Comparison of ENCODE assay signal across 20 cellular contexts in genomic region chr9:122138560-122139268, GRCh38. TPM values are rescaled to one million over a fixed set of nuclear protein-coding genes. Genes with fewer than 3 reads are reported as not detected.
DNase-seq lines count a peak whose midpoint lies in the region; ATAC-seq and TF ChIP-seq lines count a peak whose summit lies in the region.
"Had no signal": no experiment of that assay in that cellular context is flagged by ENCODE, and none has a peak within 500 bp of the region (broad histone marks: within the 10 kb centered on the region; RNA-seq: fewer than 3 reads in every experiment).

No MANE protein-coding gene starts in this region.

- no peak overlapping the region for H3K4me3 Mint-ChIP-seq in nephron progenitor cell
- H3K4me3 Mint-ChIP-seq: H9 had no signal

- H3K27me3 Mint-ChIP-seq in nephron progenitor cell (ENCODE audit: low read depth, poor library complexity), result peaks cover 31% of the 10 kb centered on the region

- H3K4me2 ChIP-seq in SK-N-SH, result no peak overlapping the region
- H3K4me2 ChIP-seq in MM.1S (ENCODE audit: low read depth, low read length), result no peak overlapping the region

- no peaks in the 10 kb centered on the region for H3K4me1 Mint-ChIP-seq in nephron progenitor cell

- no peaks in the 10 kb centered on the region for H3K9me3 Mint-ChIP-seq in nephron progenitor cell
- H3K9me3 Mint-ChIP-seq: H9 had no signal

- no peaks in the 10 kb centered on the region; a peak in 1 of 4 replicates for H3K4me1 ChIP-seq in SK-N-SH (ENCODE audit: control insufficient read depth in 1 of 2, insufficient read depth in 2 of 2, low read depth in 1 of 2, low read length in 1 of 2)
- H3K4me1 ChIP-seq in RWPE2 (ENCODE audit: insufficient read depth, poor library complexity, severe bottlenecking), result peaks cover 4% of the 10 kb centered on the region
- H3K4me1 ChIP-seq in foreskin keratinocyte, result no peaks in the 10 kb centered on the region
- no peaks in the 10 kb centered on the region for H3K4me1 ChIP-seq in mucosa of descending colon (ENCODE audit: low read depth)
- no peaks in the 10 kb centered on the region for H3K4me1 ChIP-seq in MM.1S (ENCODE audit: low read length)

- H3K36me3 ChIP-seq in SK-N-SH (replicated peaks in 1 of 2; ENCODE audit: control insufficient read depth in 1 of 2, insufficient read depth in 2 of 2, low read length in 1 of 2), result peaks cover 2 to 22% of the 10 kb centered on the region in 2 experiments
- peaks cover 6% of the 10 kb centered on the region for H3K36me3 ChIP-seq in RWPE2 (ENCODE audit: low read depth)
- no peaks in the 10 kb centered on the region for H3K36me3 ChIP-seq in mucosa of descending colon (ENCODE audit: low read depth)
- H3K36me3 ChIP-seq in MM.1S (replicated peaks; ENCODE audit: insufficient read depth, low read length), result no peaks in the 10 kb centered on the region

- no peak overlapping the region for H3K27ac ChIP-seq in SK-N-SH (ENCODE audit: low read depth in 2 of 2, low read length in 1 of 2)
- H3K27ac ChIP-seq in RWPE2 (ENCODE audit: poor library complexity, severe bottlenecking), result no peak overlapping the region
- no peak overlapping the region for H3K27ac ChIP-seq in foreskin keratinocyte
- no peak overlapping the region for H3K27ac ChIP-seq in MM.1S (ENCODE audit: low read length)
- H3K27ac ChIP-seq: 22Rv1, C4-2B, SJSA1 had no signal

- TF ChIP-seq EP300 in SK-N-SH (IDR thresholded peaks at IDR 0.05; ENCODE audit: borderline replicate concordance in 1 of 2, low read depth in 1 of 2, low read length in 1 of 2), result no peak

- no peak overlapping the region for H3K9ac ChIP-seq in SK-N-SH
- H3K9ac ChIP-seq in MM.1S (ENCODE audit: low read length), result no peak overlapping the region

- intact Hi-C loops in mucosa of descending colon (cut with DNase I, micrococcal nuclease), result no loop called here

- peaks cover 4% of the 10 kb centered on the region for H3K36me3 Mint-ChIP-seq in nephron progenitor cell (ENCODE audit: low read depth)

- H3K9me3 ChIP-seq in SK-N-SH (no peaks in the 10 kb centered on the region), RWPE2 (ENCODE audit: severe bottlenecking) (no peaks in the 10 kb centered on the region), mucosa of descending colon (no peaks in the 10 kb centered on the region), MM.1S (replicated peaks; ENCODE audit: insufficient read depth, low read length) (no peaks in the 10 kb centered on the region)
- H3K9me3 ChIP-seq: SJSA1 had no signal

- H3K4me3 ChIP-seq in SK-N-SH (ENCODE audit: low read depth in 2 of 2, low read length in 1 of 2), result no peak overlapping the region
- no peak overlapping the region for H3K4me3 ChIP-seq in RWPE2 (ENCODE audit: severe bottlenecking)
- no peak overlapping the region for H3K4me3 ChIP-seq in mucosa of descending colon
- no peak overlapping the region for H3K4me3 ChIP-seq in MM.1S (ENCODE audit: low read length)
- H3K4me3 ChIP-seq: K562, SJSA1 had no signal

- H2AFZ ChIP-seq in SK-N-SH (ENCODE audit: low read depth) (no peak overlapping the region), MM.1S (ENCODE audit: low read length) (no peak overlapping the region)

- H3K27ac Mint-ChIP-seq in nephron progenitor cell, result no peak overlapping the region
- H3K27ac Mint-ChIP-seq: H9 had no signal

- no peak for DNase-seq in SK-N-SH
- no peak for DNase-seq in RWPE2 (ENCODE audit: low spot score)
- DNase-seq in foreskin keratinocyte, result peak in 1 of 2 donors; percentile 82
- no peak for DNase-seq in mucosa of descending colon
- DNase-seq in glomerular visceral epithelial cell (ENCODE audit: extremely low spot score), result no peak
- no peak for DNase-seq in MM.1S
- DNase-seq in nephron progenitor cell, result no peak
- DNase-seq: AML-193, DMS79 treated with DMSO at 0.1 percent for 48 hours, H9, NCI-H1105 treated with DMSO at 0.1 percent for 48 hours, NCI-H1694, NCI-H2107, NCI-H2227 treated with DMSO at 0.1 percent for 48 hours, NCI-H524 treated with DMSO at 0.1 percent for 48 hours had no signal

- H3F3A ChIP-seq in SK-N-SH (replicated peaks; ENCODE audit: insufficient read depth) (no peaks in the 10 kb centered on the region), MM.1S (ENCODE audit: insufficient read depth, low read length) (no peaks in the 10 kb centered on the region)

- 81% methylated on average over 10 of the region's 10 CpGs for WGBS in SK-N-SH (ENCODE audit: low lambda C conversion rate)

- no peaks in the 10 kb centered on the region for H4K20me1 ChIP-seq in SK-N-SH (ENCODE audit: insufficient read depth)
- no peaks in the 10 kb centered on the region for H4K20me1 ChIP-seq in MM.1S (ENCODE audit: insufficient read depth, low read length)

- H3K27me3 ChIP-seq in SK-N-SH (ENCODE audit: insufficient read depth) (no peaks in the 10 kb centered on the region), RWPE2 (ENCODE audit: insufficient read depth, poor library complexity, severe bottlenecking) (no peaks in the 10 kb centered on the region), foreskin keratinocyte (no peaks in the 10 kb centered on the region), MM.1S (replicated peaks; ENCODE audit: insufficient read depth, low read length) (no peaks in the 10 kb centered on the region)
- H3K27me3 ChIP-seq: SJSA1 had no signal

- no peak for TF ChIP-seq RAD21 in SK-N-SH (IDR thresholded peaks at IDR 0.05; ENCODE audit: low read length)

- POLR2A ChIA-PET in SK-N-SH (lab: Yijun Ruan, JAX), result no interaction called here

- H3K9me2 ChIP-seq in SK-N-SH, result no peaks in the 10 kb centered on the region
- H3K9me2 ChIP-seq in MM.1S (replicated peaks; ENCODE audit: insufficient read depth, low read length), result no peaks in the 10 kb centered on the region

- no peaks in the 10 kb centered on the region for H3K79me2 ChIP-seq in SK-N-SH (ENCODE audit: insufficient read depth)
- no peaks in the 10 kb centered on the region for H3K79me2 ChIP-seq in MM.1S (ENCODE audit: low read length)

- CTCF ChIA-PET in SK-N-SH (lab: Yijun Ruan, JAX), result interaction anchor here (1.1 to 2.4 kb wide), 4 partner anchors 13 to 203 kb away, joined by 3 to 13 read pairs (median 5); partner anchors contain the start of genes MORN5 and NDUFA8

- TF ChIP-seq CTCF in SK-N-SH (IDR thresholded peaks at IDR 0.05) (no peak), RWPE2 (IDR thresholded peaks at IDR 0.05; ENCODE audit: poor library complexity, severe bottlenecking) (no peak), foreskin keratinocyte (conservative IDR thresholded peaks at IDR 0.05) (no peak), mucosa of descending colon (IDR thresholded peaks at IDR 0.05) (no peak), MM.1S (IDR thresholded peaks at IDR 0.05; ENCODE audit: low read length) (no peak), nephron progenitor cell (IDR thresholded peaks at IDR 0.05) (no peak)

- ATAC-seq in SK-N-SH treated with all-trans-retinoic acid at 6 μM for 48 hours, result peak; percentile 44; the same call in 1 of the 3 replicates
- ATAC-seq in RWPE2 (ENCODE audit: low read depth), result peak; percentile 30; the same call in 1 of the 3 replicates
- peak; percentile 50 for ATAC-seq in foreskin keratinocyte
- ATAC-seq in mucosa of descending colon, result peak; percentile 62
- ATAC-seq: K562 had no signal

TF ChIP-seq in SK-N-SH treated with all-trans-retinoic acid at 6 μM for 48 hours, 23 proteins besides CTCF, POLR2A, EP300 and RAD21 (continues in another document):
- no peak for TF ChIP-seq POU6F1 (CRISPR knock-in tag; IDR thresholded peaks at IDR 0.05; ENCODE audit: borderline replicate concordance, low read depth)
- TF ChIP-seq ZFP3 (CRISPR knock-in tag; IDR thresholded peaks at IDR 0.05), result no peak

TF ChIP-seq in SK-N-SH, 30 proteins besides CTCF, POLR2A, EP300 and RAD21 (continues in another document):
- TF ChIP-seq FOXM1 (IDR thresholded peaks at IDR 0.05; ENCODE audit: low read depth) (no peak), REST (IDR thresholded peaks at IDR 0.05; ENCODE audit: low read depth, low read length) (no peak), RFX5 (IDR thresholded peaks at IDR 0.05; ENCODE audit: low read length) (no peak)

RNA-seq across cellular contexts. Expression of gene NDUFA8, which starts 20.9 kb away (rescaled TPM):
- 97.4 and 116 TPM in 2 replicates for polyA plus RNA-seq in SK-N-SH (2012; rRNA removed)
- polyA plus RNA-seq in SK-N-SH (2012; cell fraction: cytosol; rRNA removed), result 129 and 149 TPM in 2 replicates
- 34.0 and 34.2 TPM in 2 replicates for polyA plus RNA-seq in SK-N-SH (2012; cell fraction: nucleus; rRNA removed)
- total RNA-seq in foreskin keratinocyte, result 70.4 and 82.4 TPM in 2 replicates
- 129 and 142 TPM in 2 replicates for polyA plus RNA-seq in foreskin keratinocyte
- total RNA-seq in mucosa of descending colon, result 10 to 100 TPM; 66.9 to 85.0 (median 69.1) TPM

RNA-seq across cellular contexts. Expression of gene MORN5, which starts 21.0 kb away (rescaled TPM):
- polyA plus RNA-seq in SK-N-SH (2012; rRNA removed) (not detected in 2 replicates), foreskin keratinocyte (not detected in 2 replicates)
- 0.06 and 0.09 TPM in 2 replicates for polyA plus RNA-seq in SK-N-SH (2012; cell fraction: cytosol; rRNA removed)
- 0.11 and 0.16 TPM in 2 replicates for polyA plus RNA-seq in SK-N-SH (2012; cell fraction: nucleus; rRNA removed)
- total RNA-seq in foreskin keratinocyte (not detected in 2 replicates), mucosa of descending colon (10 to 100 TPM in 1 of 3 donors, 1 to 10 TPM in 1, not detected in 1; 1.6 to 21.2 TPM)
- total RNA-seq: H9, K562, SJSA1 had no signal
- polyA plus RNA-seq: K562 had no signal

RNA-seq across cellular contexts. Expression of gene TTLL11, which starts 45.6 kb away (rescaled TPM):
- polyA plus RNA-seq in SK-N-SH (2012; rRNA removed) (6.0 and 6.8 TPM in 2 replicates), foreskin keratinocyte (6.1 and 6.9 TPM in 2 replicates)
- 3.9 and 5.4 TPM in 2 replicates for polyA plus RNA-seq in SK-N-SH (2012; cell fraction: cytosol; rRNA removed)
- polyA plus RNA-seq in SK-N-SH (2012; cell fraction: nucleus; rRNA removed), result 6.6 and 8.0 TPM in 2 replicates
- total RNA-seq in foreskin keratinocyte (9.7 and 12.1 TPM in 2 replicates), mucosa of descending colon (10 to 100 TPM in 1 of 3 donors, 1 to 10 TPM in 2; 6.0 to 22.2 (median 6.4) TPM)
